In genomic region chr17:66964083-66964771, GRCh38 we compare ENCODE assay signal across 8 cellular contexts. TPM values are rescaled to one million over a fixed set of nuclear protein-coding genes. Genes with fewer than 3 reads are reported as not detected.
DNase-seq lines count a peak whose midpoint lies in the region; ATAC-seq and TF ChIP-seq lines count a peak whose summit lies in the region.

CACNG4 (plus strand) TSS chr17:66964707; CDS start chr17:66964912, 205 bp downstream.

- H3K9me3 ChIP-seq in lung (ENCODE audit: control insufficient read depth in 2 of 2, insufficient read depth in 1 of 2, low read length in 1 of 2) = peaks cover 0 to 4% of the 10 kb centered on the region in 2 donors
- no peaks in the 10 kb centered on the region for H3K9me3 ChIP-seq in vagina

- H3K27me3 Mint-ChIP-seq in stimulated activated naive CD8-positive, alpha-beta T cell treated with anti-CD3 and anti-CD28 coated beads, Interleukin-15, Interleukin-2, amounts not matched to agents 100 ng/mL and 50 ng/mL, for 24 hours = peaks cover 52% of the 10 kb centered on the region

- ATAC-seq in stimulated activated naive CD8-positive, alpha-beta T cell treated with anti-CD3 and anti-CD28 coated beads, Interleukin-15, Interleukin-2, amounts not matched to agents 100 U/mL and 50 U/mL, for 24 hours = no peak
- ATAC-seq in lung (ENCODE audit: insufficient read depth, low FRiP score) = no peak
- ATAC-seq in HG03025 (IDR thresholded peaks at IDR 0.05; ENCODE audit: low FRiP score, unreplicated experiment) = no peak
- ATAC-seq in GM18868 (IDR thresholded peaks at IDR 0.05; ENCODE audit: unreplicated experiment) = no peak

- H3K27me3 ChIP-seq in lung (ENCODE audit: control insufficient read depth, insufficient read depth) (peaks cover 3% of the 10 kb centered on the region), vagina (no peaks in the 10 kb centered on the region)

- peaks cover 7% of the 10 kb centered on the region for H3K4me1 Mint-ChIP-seq in stimulated activated naive CD8-positive, alpha-beta T cell treated with anti-CD3 and anti-CD28 coated beads, Interleukin-15, Interleukin-2, amounts not matched to agents 100 ng/mL and 50 ng/mL, for 24 hours (ENCODE audit: low read depth)

- TF ChIP-seq POLR2A in vagina (IDR thresholded peaks at IDR 0.05) = no peak

- H3K4me3 ChIP-seq in astrocyte of the spinal cord (ENCODE audit: low read depth, low read length) (peak within 1 kb of the TSS; percentile 12), lung (peak within 1 kb of the TSS; percentile 55), vagina (peak within 1 kb of the TSS; percentile 43 to 44)

- DNase-seq in stimulated activated naive CD8-positive, alpha-beta T cell treated with anti-CD3 and anti-CD28 coated beads, Interleukin-15, Interleukin-2, amounts not matched to agents 100 U/mL and 50 U/mL, for 24 hours = no peak
- DNase-seq in astrocyte of the spinal cord (ENCODE audit: low read depth, low spot score) (no peak), lung (ENCODE audit: low spot score) (no peak), vagina (ENCODE audit: extremely low spot score in 2 of 2) (no peak), NCI-H510A treated with DMSO at 0.1 percent for 48 hours (lab: John Stamatoyannopoulos, UW) (no peak)

- H3K27ac ChIP-seq in lung (ENCODE audit: low read depth in 1 of 2, low read length in 1 of 2) (peak within 1 kb of the TSS in 1 of 2 donors; percentile 63), vagina (no peak within 1 kb of the TSS)

- H3K36me3 ChIP-seq in lung (ENCODE audit: control insufficient read depth in 2 of 2, insufficient read depth in 2 of 2, low read length in 2 of 2) (no peaks in the 10 kb centered on the region), vagina (no peaks in the 10 kb centered on the region)

- H3K4me3 Mint-ChIP-seq in stimulated activated naive CD8-positive, alpha-beta T cell treated with anti-CD3 and anti-CD28 coated beads, Interleukin-15, Interleukin-2, amounts not matched to agents 100 ng/mL and 50 ng/mL, for 24 hours = peak within 1 kb of the TSS; percentile 63

- intact Hi-C loops in vagina (cut with DNase I) = no loop called here

- H3K4me1 ChIP-seq in lung (ENCODE audit: control insufficient read depth in 2 of 2, insufficient read depth in 2 of 2, low read length in 2 of 2) (peaks cover 0 to 16% of the 10 kb centered on the region in 2 donors), vagina (peaks cover 26% of the 10 kb centered on the region)

- no peak for TF ChIP-seq CTCF in astrocyte of the spinal cord (IDR thresholded peaks at IDR 0.05; ENCODE audit: low read depth, low read length)
- TF ChIP-seq CTCF in lung (IDR thresholded peaks at IDR 0.05; ENCODE audit: control extremely low read depth, extremely low read depth) = no peak
- no peak for TF ChIP-seq CTCF in vagina (IDR thresholded peaks at IDR 0.05)

- no peaks in the 10 kb centered on the region for H3K36me3 Mint-ChIP-seq in stimulated activated naive CD8-positive, alpha-beta T cell treated with anti-CD3 and anti-CD28 coated beads, Interleukin-15, Interleukin-2, amounts not matched to agents 100 ng/mL and 50 ng/mL, for 24 hours (ENCODE audit: low read depth)

- H3K27ac Mint-ChIP-seq in stimulated activated naive CD8-positive, alpha-beta T cell treated with anti-CD3 and anti-CD28 coated beads, Interleukin-15, Interleukin-2, amounts not matched to agents 100 ng/mL and 50 ng/mL, for 24 hours = no peak within 1 kb of the TSS

- H3K9me3 Mint-ChIP-seq in stimulated activated naive CD8-positive, alpha-beta T cell treated with anti-CD3 and anti-CD28 coated beads, Interleukin-15, Interleukin-2, amounts not matched to agents 100 ng/mL and 50 ng/mL, for 24 hours = no peaks in the 10 kb centered on the region

- in situ Hi-C loops in astrocyte of the spinal cord (cut with HindIII; ENCODE audit: low sequenced_read_pairs) = no loop called here

- WGBS in lung, 2 donors = 3 to 15% methylated on average over 11 to 67 of the region's 68 CpGs

RNA-seq across cellular contexts. Expression of gene CACNG4, which starts in this region (rescaled TPM):
- total RNA-seq in lung = 1 to 10 TPM; 2.3 to 5.4 TPM
- 1 to 10 TPM; 2.8 to 9.4 TPM for polyA plus RNA-seq in lung
- total RNA-seq in vagina = 0.74 TPM
